ENCODE assay signal across 8 cellular contexts in genomic region chr11:57638005-57638760, GRCh38. TPM values are rescaled to one million over a fixed set of nuclear protein-coding genes. Genes with fewer than 3 reads are reported as not detected.
DNase-seq lines count a peak whose midpoint lies in the region; ATAC-seq and TF ChIP-seq lines count a peak whose summit lies in the region.

No MANE protein-coding gene starts in this region.

- peaks cover 76% of the 10 kb centered on the region for H3K27me3 Mint-ChIP-seq in activated naive CD4-positive, alpha-beta T cell treated with anti-CD3 and anti-CD28 coated beads, Interleukin-2, amount 10 ng/mL, durations not matched to agents 7 days and 5 days
- peaks cover 36% of the 10 kb centered on the region for H3K27me3 Mint-ChIP-seq in activated T-cell treated with anti-CD3 and anti-CD28 coated beads, Interleukin-2, amount 50 U/mL, for 72 hours (ENCODE audit: low read depth)
- H3K27me3 Mint-ChIP-seq in natural killer cell (ENCODE audit: low read depth in 2 of 2): peaks cover 31% of the 10 kb centered on the region in 2 donors

- no peaks in the 10 kb centered on the region for H3K9me3 Mint-ChIP-seq in activated naive CD4-positive, alpha-beta T cell treated with anti-CD3 and anti-CD28 coated beads, Interleukin-2, amount 10 ng/mL, durations not matched to agents 7 days and 5 days
- H3K9me3 Mint-ChIP-seq in activated T-cell treated with anti-CD3 and anti-CD28 coated beads, Interleukin-2, amount 50 U/mL, for 72 hours: no peaks in the 10 kb centered on the region
- H3K9me3 Mint-ChIP-seq in natural killer cell: no peaks in the 10 kb centered on the region

- peak overlapping the region; percentile 83 for H3K4me3 Mint-ChIP-seq in activated naive CD4-positive, alpha-beta T cell treated with anti-CD3 and anti-CD28 coated beads, Interleukin-2, amount 10 ng/mL, durations not matched to agents 7 days and 5 days
- H3K4me3 Mint-ChIP-seq in activated T-cell treated with anti-CD3 and anti-CD28 coated beads, Interleukin-2, amount 50 U/mL, for 72 hours: peak overlapping the region; percentile 81 to 94
- peak overlapping the region; percentile 89 for H3K4me3 Mint-ChIP-seq in natural killer cell

- CTCF ChIA-PET in activated naive CD4-positive, alpha-beta T cell treated with anti-CD3 and anti-CD28 coated beads, Interleukin-2, amount 10 ng/mL, durations not matched to agents 7 days and 5 days (lab: Charles Lee): interaction anchor here (1.0 to 7.6 kb wide), 6 partner anchors 10 to 180 kb away, joined by 3 to 266 read pairs (median 28); partner anchors contain the start of genes RTN4RL2 and UBE2L6

- H3K36me3 Mint-ChIP-seq in activated naive CD4-positive, alpha-beta T cell treated with anti-CD3 and anti-CD28 coated beads, Interleukin-2, amount 10 ng/mL, durations not matched to agents 7 days and 5 days: no peaks in the 10 kb centered on the region
- peaks cover 1 to 2% of the 10 kb centered on the region in 2 donors for H3K36me3 Mint-ChIP-seq in activated T-cell treated with anti-CD3 and anti-CD28 coated beads, Interleukin-2, amount 50 U/mL, for 72 hours (ENCODE audit: insufficient read depth in 2 of 2)
- no peaks in the 10 kb centered on the region for H3K36me3 Mint-ChIP-seq in natural killer cell

- H3K27ac Mint-ChIP-seq in activated naive CD4-positive, alpha-beta T cell treated with anti-CD3 and anti-CD28 coated beads, Interleukin-2, amount 10 ng/mL, durations not matched to agents 7 days and 5 days: peak overlapping the region; percentile 70
- H3K27ac Mint-ChIP-seq in activated T-cell treated with anti-CD3 and anti-CD28 coated beads, Interleukin-2, amount 50 U/mL, for 72 hours: no peak overlapping the region
- peak overlapping the region in 1 of 2 donors; percentile 75 for H3K27ac Mint-ChIP-seq in natural killer cell

- intact Hi-C loops in natural killer cell (cut with micrococcal nuclease): no loop called here

- peak; percentile 45 for DNase-seq in activated naive CD4-positive, alpha-beta T cell treated with anti-CD3 and anti-CD28 coated beads, Interleukin-2, amount 10 ng/mL, durations not matched to agents 7 days and 5 days
- DNase-seq in activated naive CD4-positive, alpha-beta T cell treated with anti-CD3 and anti-CD28 coated beads, Interleukin-2, amount 50 U/mL, for 16 hours: no peak
- DNase-seq in NCI-H1417 treated with DMSO at 0.1 percent for 48 hours (lab: John Stamatoyannopoulos, UW) (peak; percentile 42), foreskin melanocyte (peak; percentile 83), natural killer cell (no peak)
- no peak for DNase-seq in activated T-cell treated with anti-CD3 and anti-CD28 coated beads, Interleukin-2, amount 50 U/mL, for 72 hours
- DNase-seq in stimulated activated CD4-positive, alpha-beta T cell treated with anti-CD3 and anti-CD28 coated beads, Interleukin-1b, Interleukin-23, amount 100 ng/mL, for 48 hours: no peak

- H3K4me1 Mint-ChIP-seq in activated naive CD4-positive, alpha-beta T cell treated with anti-CD3 and anti-CD28 coated beads, Interleukin-2, amount 10 ng/mL, durations not matched to agents 7 days and 5 days: peaks cover 28% of the 10 kb centered on the region
- peaks cover 16% of the 10 kb centered on the region for H3K4me1 Mint-ChIP-seq in activated T-cell treated with anti-CD3 and anti-CD28 coated beads, Interleukin-2, amount 50 U/mL, for 72 hours (ENCODE audit: low read depth)
- peaks cover 9 to 19% of the 10 kb centered on the region in 2 donors for H3K4me1 Mint-ChIP-seq in natural killer cell

- TF ChIP-seq CTCF in natural killer cell (IDR thresholded peaks at IDR 0.05): no peak

- peak; percentile 57 to 58 for ATAC-seq in activated T-cell treated with anti-CD3 and anti-CD28 coated beads, Interleukin-2, amount 50 U/mL, for 72 hours (replicated peaks in 1 of 2)
- ATAC-seq in natural killer cell (peak in 2 of 3 donors; percentile 46 to 54), GM18873 (IDR thresholded peaks at IDR 0.05; ENCODE audit: low FRiP score, unreplicated experiment) (no peak)

RNA-seq across cellular contexts. Expression of gene YPEL4, which starts 11.5 kb away (rescaled TPM):
- 1 to 10 TPM; 1.1 to 1.3 TPM for total RNA-seq in activated T-cell treated with anti-CD3 and anti-CD28 coated beads, Interleukin-2, amount 50 U/mL, for 72 hours
- 1 to 10 TPM; 1.2 to 1.3 (median 1.2) TPM for total RNA-seq in natural killer cell

RNA-seq across cellular contexts. Expression of gene CLP1, which starts 19.4 kb away (rescaled TPM):
- 10 to 100 TPM; 15.1 to 16.1 TPM for total RNA-seq in activated T-cell treated with anti-CD3 and anti-CD28 coated beads, Interleukin-2, amount 50 U/mL, for 72 hours
- total RNA-seq in natural killer cell: 10 to 100 TPM; 18.5 to 23.1 (median 22.8) TPM

RNA-seq across cellular contexts. Expression of gene ZDHHC5, which starts 29.7 kb away (rescaled TPM):
- total RNA-seq in activated T-cell treated with anti-CD3 and anti-CD28 coated beads, Interleukin-2, amount 50 U/mL, for 72 hours: 10 to 100 TPM; 62.8 to 62.9 TPM
- total RNA-seq in natural killer cell: 10 to 100 TPM; 46.1 to 64.0 (median 55.5) TPM

RNA-seq across cellular contexts. Expression of gene SERPING1, which starts 40.7 kb away (rescaled TPM):
- total RNA-seq in activated T-cell treated with anti-CD3 and anti-CD28 coated beads, Interleukin-2, amount 50 U/mL, for 72 hours: not detected
- total RNA-seq in natural killer cell: under 1 TPM in 1 of 3 donors, not detected in 2; 0.50 TPM

Comparison
In these comparisons a context has a peak if more than half of its experiments do, and no peak if none do; other contexts are left out.
1. DNase-seq: peak in activated naive CD4-positive, alpha-beta T cell treated with anti-CD3 and anti-CD28 coated beads, Interleukin-2, amount 10 ng/mL, durations not matched to agents 7 days and 5 days (single experiment), NCI-H1417 treated with DMSO at 0.1 percent for 48 hours (single experiment) and foreskin melanocyte (single experiment); none in activated naive CD4-positive, alpha-beta T cell treated with anti-CD3 and anti-CD28 coated beads, Interleukin-2, amount 50 U/mL, for 16 hours (single experiment), activated T-cell treated with anti-CD3 and anti-CD28 coated beads, Interleukin-2, amount 50 U/mL, for 72 hours (0 of 2), natural killer cell (single experiment) and stimulated activated CD4-positive, alpha-beta T cell treated with anti-CD3 and anti-CD28 coated beads, Interleukin-1b, Interleukin-23, amount 100 ng/mL, for 48 hours (single experiment).
2. Peak in every context shown above with its lines, with median percentiles within 50 percentile points of each other: H3K4me3 Mint-ChIP-seq.